9 cellular contexts compared by ENCODE assay signal in genomic region chr9:70043689-70044449, GRCh38. TPM values are rescaled to one million over a fixed set of nuclear protein-coding genes. Genes with fewer than 3 reads are reported as not detected.
DNase-seq lines count a peak whose midpoint lies in the region; ATAC-seq and TF ChIP-seq lines count a peak whose summit lies in the region.
"Had no signal": no experiment of that assay in that cellular context is flagged by ENCODE, and none has a peak within 500 bp of the region (broad histone marks: within the 10 kb centered on the region; RNA-seq: fewer than 3 reads in every experiment).

A gene with protein sequence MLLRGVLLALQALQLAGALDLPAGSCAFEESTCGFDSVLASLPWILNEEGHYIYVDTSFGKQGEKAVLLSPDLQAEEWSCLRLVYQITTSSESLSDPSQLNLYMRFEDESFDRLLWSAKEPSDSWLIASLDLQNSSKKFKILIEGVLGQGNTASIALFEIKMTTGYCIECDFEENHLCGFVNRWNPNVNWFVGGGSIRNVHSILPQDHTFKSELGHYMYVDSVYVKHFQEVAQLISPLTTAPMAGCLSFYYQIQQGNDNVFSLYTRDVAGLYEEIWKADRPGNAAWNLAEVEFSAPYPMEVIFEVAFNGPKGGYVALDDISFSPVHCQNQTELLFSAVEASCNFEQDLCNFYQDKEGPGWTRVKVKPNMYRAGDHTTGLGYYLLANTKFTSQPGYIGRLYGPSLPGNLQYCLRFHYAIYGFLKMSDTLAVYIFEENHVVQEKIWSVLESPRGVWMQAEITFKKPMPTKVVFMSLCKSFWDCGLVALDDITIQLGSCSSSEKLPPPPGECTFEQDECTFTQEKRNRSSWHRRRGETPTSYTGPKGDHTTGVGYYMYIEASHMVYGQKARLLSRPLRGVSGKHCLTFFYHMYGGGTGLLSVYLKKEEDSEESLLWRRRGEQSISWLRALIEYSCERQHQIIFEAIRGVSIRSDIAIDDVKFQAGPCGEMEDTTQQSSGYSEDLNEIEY (plus strand): TSS chr9:70043848. CDS start chr9:70044198, 350 bp downstream.

- intact Hi-C loops in colonic mucosa (cut with DNase I) (no loop called here), left lung (cut with DNase I) (no loop called here)

- no peak for TF ChIP-seq CTCF in colonic mucosa (IDR thresholded peaks at IDR 0.05)
- TF ChIP-seq CTCF in left lung (IDR thresholded peaks at IDR 0.05) = no peak

- no peaks in the 10 kb centered on the region for H3K36me3 Mint-ChIP-seq in T-helper 2 cell treated with Interferon-gamma antibody and Interleukin-4, amounts not matched to agents 5 μg/mL and 100 μg/mL, for 36 hours (ENCODE audit: low read depth)
- H3K36me3 Mint-ChIP-seq: CD4-positive, CD25-positive, alpha-beta regulatory T cell had no signal

- H3K27ac Mint-ChIP-seq in T-helper 2 cell treated with Interferon-gamma antibody and Interleukin-4, amounts not matched to agents 5 μg/mL and 100 μg/mL, for 36 hours = no peak within 1 kb of the TSS
- H3K27ac Mint-ChIP-seq in stimulated activated naive CD8-positive, alpha-beta T cell treated with anti-CD3 and anti-CD28 coated beads, Interleukin-15, amount 100 ng/mL, for 72 hours = no peak within 1 kb of the TSS
- H3K27ac Mint-ChIP-seq: CD4-positive, CD25-positive, alpha-beta regulatory T cell had no signal

- H3K9me3 ChIP-seq in colonic mucosa (no peaks in the 10 kb centered on the region), left lung (no peaks in the 10 kb centered on the region)

- H3K9ac ChIP-seq in colonic mucosa (ENCODE audit: low read depth in 2 of 2, low read length in 2 of 2) = peak within 1 kb of the TSS; percentile 52 to 57

- H3K4me3 Mint-ChIP-seq in T-helper 2 cell treated with Interferon-gamma antibody and Interleukin-4, amounts not matched to agents 5 μg/mL and 100 μg/mL, for 36 hours = peak within 1 kb of the TSS; percentile 30
- H3K4me3 Mint-ChIP-seq in stimulated activated naive CD8-positive, alpha-beta T cell treated with anti-CD3 and anti-CD28 coated beads, Interleukin-15, amount 100 ng/mL, for 72 hours = peak within 1 kb of the TSS; percentile 60 to 74

- H3K27me3 ChIP-seq in colonic mucosa (peaks cover 13% of the 10 kb centered on the region), left lung (peaks cover 6 to 43% of the 10 kb centered on the region in 2 donors)

- ATAC-seq in left lung = peak; percentile 88
- ATAC-seq in stimulated activated naive CD8-positive, alpha-beta T cell treated with anti-CD3 and anti-CD28 coated beads, Interleukin-15, amount 100 ng/mL, for 72 hours = peak; percentile 51
- no peak for ATAC-seq in GM21390 (IDR thresholded peaks at IDR 0.05; ENCODE audit: unreplicated experiment)

- H3K4me1 ChIP-seq in colonic mucosa (no peaks in the 10 kb centered on the region), left lung (peaks cover 18 to 24% of the 10 kb centered on the region in 2 donors)

- H3K36me3 ChIP-seq in colonic mucosa = no peaks in the 10 kb centered on the region
- no peaks in the 10 kb centered on the region for H3K36me3 ChIP-seq in left lung

- H3K9me3 Mint-ChIP-seq in T-helper 2 cell treated with Interferon-gamma antibody and Interleukin-4, amounts not matched to agents 5 μg/mL and 100 μg/mL, for 36 hours = no peaks in the 10 kb centered on the region
- no peaks in the 10 kb centered on the region for H3K9me3 Mint-ChIP-seq in stimulated activated naive CD8-positive, alpha-beta T cell treated with anti-CD3 and anti-CD28 coated beads, Interleukin-15, amount 100 ng/mL, for 72 hours

- peak within 1 kb of the TSS; percentile 70 for H3K27ac ChIP-seq in colonic mucosa
- H3K27ac ChIP-seq in left lung = peak within 1 kb of the TSS; percentile 48 to 70

- peak within 1 kb of the TSS; percentile 47 for H3K4me3 ChIP-seq in colonic mucosa
- H3K4me3 ChIP-seq in left lung = peak within 1 kb of the TSS; percentile 34 to 48

- H3K27me3 Mint-ChIP-seq in T-helper 2 cell treated with Interferon-gamma antibody and Interleukin-4, amounts not matched to agents 5 μg/mL and 100 μg/mL, for 36 hours (ENCODE audit: low read depth) = peaks cover 58% of the 10 kb centered on the region
- peaks cover 72% of the 10 kb centered on the region for H3K27me3 Mint-ChIP-seq in stimulated activated naive CD8-positive, alpha-beta T cell treated with anti-CD3 and anti-CD28 coated beads, Interleukin-15, amount 100 ng/mL, for 72 hours

- H3K4me1 Mint-ChIP-seq in T-helper 2 cell treated with Interferon-gamma antibody and Interleukin-4, amounts not matched to agents 5 μg/mL and 100 μg/mL, for 36 hours (ENCODE audit: low read depth) = peaks cover 1% of the 10 kb centered on the region
- H3K4me1 Mint-ChIP-seq in stimulated activated naive CD8-positive, alpha-beta T cell treated with anti-CD3 and anti-CD28 coated beads, Interleukin-15, amount 100 ng/mL, for 72 hours = peaks cover 15% of the 10 kb centered on the region

- DNase-seq in T-helper 2 cell treated with Interferon-gamma antibody and Interleukin-4, amounts not matched to agents 5 μg/mL and 100 μg/mL, for 36 hours (ENCODE audit: low spot score) = no peak
- DNase-seq in T-helper 2 cell (no peak), colonic mucosa (peak; percentile 32), left lung (peak; percentile 51 to 86), SHP77 treated with DMSO at 0.1 percent for 48 hours (lab: John Stamatoyannopoulos, UW) (no peak), NCI-H146 (lab: John Stamatoyannopoulos, UW) (no peak)
- no peak for DNase-seq in stimulated activated naive CD8-positive, alpha-beta T cell treated with anti-CD3 and anti-CD28 coated beads, Interleukin-15, amount 100 ng/mL, for 72 hours

RNA-seq across cellular contexts. Expression of the gene that starts here (rescaled TPM):
- total RNA-seq in colonic mucosa (1 to 10 TPM; 2.3 to 7.0 TPM), left lung (10 to 100 TPM; 19.4 to 23.6 TPM)

Comparison
In these comparisons a context has a peak if more than half of its experiments do, and no peak if none do; other contexts are left out.
1. DNase-seq: peak in colonic mucosa (single experiment) and left lung (2 of 2); none in T-helper 2 cell treated with Interferon-gamma antibody and Interleukin-4, amounts not matched to agents 5 μg/mL and 100 μg/mL, for 36 hours (single experiment), T-helper 2 cell (0 of 5), stimulated activated naive CD8-positive, alpha-beta T cell treated with anti-CD3 and anti-CD28 coated beads, Interleukin-15, amount 100 ng/mL, for 72 hours (0 of 2), SHP77 treated with DMSO at 0.1 percent for 48 hours (single experiment) and NCI-H146 (single experiment).